ENCODE assay signal across 12 cellular contexts in genomic region chr17:33142703-33143299, GRCh38.
DNase-seq lines count a peak whose midpoint lies in the region; ATAC-seq, FAIRE-seq and TF ChIP-seq lines count a peak whose summit lies in the region.
"Had no signal": no experiment of that assay in that cellular context is flagged by ENCODE, and none has a peak within 500 bp of the region (broad histone marks: within the 10 kb centered on the region; RNA-seq: fewer than 3 reads in every experiment).

No MANE protein-coding gene starts in this region.

- H3K79me2 ChIP-seq in OCI-LY7 (ENCODE audit: insufficient read depth, low read depth, low read length), result no peaks in the 10 kb centered on the region
- H3K79me2 ChIP-seq in fibroblast of lung (ENCODE audit: control insufficient read depth, insufficient read depth, low read length), result no peaks in the 10 kb centered on the region

- H3K4me1 Mint-ChIP-seq in activated naive CD8-positive, alpha-beta T cell treated with anti-CD3 and anti-CD28 coated beads, Interleukin-2, amount 50 U/mL, for 24 hours, result no peaks in the 10 kb centered on the region
- H3K4me1 Mint-ChIP-seq in activated naive CD8-positive, alpha-beta T cell treated with anti-CD3 and anti-CD28 coated beads for 36 hours, result no peaks in the 10 kb centered on the region

- no peak overlapping the region for H3K27ac ChIP-seq in OCI-LY7 (ENCODE audit: low read depth, low read length, poor library complexity, severe bottlenecking)
- no peak overlapping the region for H3K27ac ChIP-seq in fibroblast of lung (ENCODE audit: insufficient read depth, low read length)
- H3K27ac ChIP-seq in testis, result no peak overlapping the region

- no TSS peak for BruUV-seq in OCI-LY7 (replicated peaks; lab: Mats Ljungman, UMichigan)

- H3K4me1 ChIP-seq in OCI-LY7 (ENCODE audit: insufficient read depth, low read length, poor library complexity, severe bottlenecking), result no peaks in the 10 kb centered on the region
- H3K4me1 ChIP-seq in fibroblast of lung (ENCODE audit: control insufficient read depth, extremely low read depth, insufficient read depth, low read length), result no peaks in the 10 kb centered on the region
- no peaks in the 10 kb centered on the region for H3K4me1 ChIP-seq in testis

- no peak for ATAC-seq in activated naive CD8-positive, alpha-beta T cell treated with anti-CD3 and anti-CD28 coated beads, Interleukin-2, amount 50 U/mL, for 24 hours
- no peak for ATAC-seq in HG03095 (IDR thresholded peaks at IDR 0.05; ENCODE audit: unreplicated experiment)

- no peak for TF ChIP-seq CTCF in OCI-LY7 (conservative IDR thresholded peaks at IDR 0.05; ENCODE audit: low read length)
- no peak for TF ChIP-seq CTCF in fibroblast of lung (conservative IDR thresholded peaks at IDR 0.05 in 1 of 2, IDR thresholded peaks at IDR 0.05 in 1 of 2; ENCODE audit: low read depth in 1 of 2, low read length in 2 of 2)
- TF ChIP-seq CTCF in testis (IDR thresholded peaks at IDR 0.05), result no peak

- H3K4me3 ChIP-seq in OCI-LY7 (ENCODE audit: low read depth, low read length, poor library complexity, severe bottlenecking) (no peak overlapping the region), fibroblast of lung (replicated peaks in 1 of 4; ENCODE audit: control extremely low read depth in 1 of 4, insufficient read depth in 1 of 4, low read depth in 3 of 4, low read length in 4 of 4) (no peak overlapping the region), testis (no peak overlapping the region)

- H3K36me3 Mint-ChIP-seq in activated naive CD8-positive, alpha-beta T cell treated with anti-CD3 and anti-CD28 coated beads, Interleukin-2, amount 50 U/mL, for 24 hours (ENCODE audit: low read depth), result no peaks in the 10 kb centered on the region
- no peaks in the 10 kb centered on the region for H3K36me3 Mint-ChIP-seq in activated naive CD8-positive, alpha-beta T cell treated with anti-CD3 and anti-CD28 coated beads for 36 hours

- H3K4me3 Mint-ChIP-seq in activated naive CD8-positive, alpha-beta T cell treated with anti-CD3 and anti-CD28 coated beads, Interleukin-2, amount 50 U/mL, for 24 hours, result no peak overlapping the region
- no peak overlapping the region for H3K4me3 Mint-ChIP-seq in activated naive CD8-positive, alpha-beta T cell treated with anti-CD3 and anti-CD28 coated beads for 36 hours

- H3K36me3 ChIP-seq in OCI-LY7 (ENCODE audit: insufficient read depth, low read length) (no peaks in the 10 kb centered on the region), fibroblast of lung (ENCODE audit: control insufficient read depth, insufficient read depth, low read length) (no peaks in the 10 kb centered on the region), testis (ENCODE audit: low read depth, missing control alignments) (no peaks in the 10 kb centered on the region)

- intact Hi-C loops in OCI-LY7 (cut with micrococcal nuclease; ENCODE audit: unreplicated experiment) (no loop called here), testis (cut with DNase I; ENCODE audit: low total_unique reads) (no loop called here)

- H3K27me3 Mint-ChIP-seq in activated naive CD8-positive, alpha-beta T cell treated with anti-CD3 and anti-CD28 coated beads, Interleukin-2, amount 50 U/mL, for 24 hours, result no peaks in the 10 kb centered on the region
- H3K27me3 Mint-ChIP-seq in activated naive CD8-positive, alpha-beta T cell treated with anti-CD3 and anti-CD28 coated beads for 36 hours, result peaks cover 22% of the 10 kb centered on the region

- H3K27me3 ChIP-seq in fibroblast of lung (ENCODE audit: control insufficient read depth, insufficient read depth, low read length) (no peaks in the 10 kb centered on the region), testis (no peaks in the 10 kb centered on the region)

- TF ChIP-seq POLR2A in testis (IDR thresholded peaks at IDR 0.05) (no peak), H54 (IDR thresholded peaks at IDR 0.05; ENCODE audit: low read depth, low read length) (no peak)

- POLR2A ChIA-PET in OCI-LY7 (lab: Charles Lee), result interaction anchor here (0.6 kb wide), 1 partner anchor 72 kb away, joined by 3 read pairs; no protein-coding TSS in a partner anchor

- H3K9me3 ChIP-seq in OCI-LY7 (ENCODE audit: low read length) (no peaks in the 10 kb centered on the region), fibroblast of lung (ENCODE audit: control insufficient read depth, insufficient read depth, low read depth, low read length) (no peaks in the 10 kb centered on the region), testis (no peaks in the 10 kb centered on the region)

- no peak for FAIRE-seq in H54 (lab: Jason Lieb, UNC)
- FAIRE-seq: frontal cortex, GM18507 had no signal

- CTCF ChIA-PET in OCI-LY7 (lab: Charles Lee; ENCODE audit: unreplicated experiment), result no interaction called here

- H3K4me2 ChIP-seq in OCI-LY7 (ENCODE audit: low read length) (no peak overlapping the region), fibroblast of lung (ENCODE audit: extremely low read depth, insufficient read depth, low read length) (no peak overlapping the region)

- no peaks in the 10 kb centered on the region for H3K9me3 Mint-ChIP-seq in activated naive CD8-positive, alpha-beta T cell treated with anti-CD3 and anti-CD28 coated beads, Interleukin-2, amount 50 U/mL, for 24 hours
- no peaks in the 10 kb centered on the region for H3K9me3 Mint-ChIP-seq in activated naive CD8-positive, alpha-beta T cell treated with anti-CD3 and anti-CD28 coated beads for 36 hours

- no peak overlapping the region for H3K27ac Mint-ChIP-seq in activated naive CD8-positive, alpha-beta T cell treated with anti-CD3 and anti-CD28 coated beads, Interleukin-2, amount 50 U/mL, for 24 hours
- no peak overlapping the region for H3K27ac Mint-ChIP-seq in activated naive CD8-positive, alpha-beta T cell treated with anti-CD3 and anti-CD28 coated beads for 36 hours

- 53% methylated on average over 3 of the region's 3 CpGs for WGBS in testis, 2 donors

- DNase-seq in activated naive CD8-positive, alpha-beta T cell treated with anti-CD3 and anti-CD28 coated beads, Interleukin-2, amount 50 U/mL, for 24 hours, result peak; percentile 4
- DNase-seq in activated naive CD8-positive, alpha-beta T cell treated with anti-CD3 and anti-CD28 coated beads for 36 hours, result no peak
- peak; percentile 13 for DNase-seq in OCI-LY7 (ENCODE audit: low spot score)
- DNase-seq in fibroblast of lung (ENCODE audit: low read depth in 2 of 2), result peak; percentile 28 to 36
- DNase-seq in testis, result peak; percentile 38
- no peak for DNase-seq in H54 (ENCODE audit: insufficient read length, low spot score)
- DNase-seq in NCI-H1694 (lab: John Stamatoyannopoulos, UW), result no peak
- DNase-seq: C1 segment of cervical spinal cord, NCI-H1417 treated with DMSO at 0.1 percent for 48 hours had no signal

- H3K9me2 ChIP-seq in OCI-LY7 (ENCODE audit: insufficient read depth, low read length), result no peaks in the 10 kb centered on the region

- H3K9ac ChIP-seq in fibroblast of lung (ENCODE audit: insufficient read depth, low read length), result no peak overlapping the region

- H2AFZ ChIP-seq in OCI-LY7 (ENCODE audit: low read length) (no peak overlapping the region), fibroblast of lung (ENCODE audit: low read length) (no peak overlapping the region)

- H4K20me1 ChIP-seq in OCI-LY7 (ENCODE audit: insufficient read depth, low read length), result no peaks in the 10 kb centered on the region
- H4K20me1 ChIP-seq in fibroblast of lung (ENCODE audit: control insufficient read depth, extremely low read depth, insufficient read depth, low read length), result no peaks in the 10 kb centered on the region

Comparison
In these comparisons a context has a peak if more than half of its experiments do, and no peak if none do; other contexts are left out.
1. DNase-seq: peak in activated naive CD8-positive, alpha-beta T cell treated with anti-CD3 and anti-CD28 coated beads, Interleukin-2, amount 50 U/mL, for 24 hours (single experiment), OCI-LY7 (single experiment), fibroblast of lung (2 of 2) and testis (single experiment); none in activated naive CD8-positive, alpha-beta T cell treated with anti-CD3 and anti-CD28 coated beads for 36 hours (single experiment), H54 (single experiment) and NCI-H1694 (single experiment).